1 cellular context compared by ENCODE assay signal in genomic region chr10:130169136-130169888, GRCh38.
TF ChIP-seq lines count a peak whose summit lies in the region.

No MANE protein-coding gene starts in this region.

TF ChIP-seq in HEK293, 187 proteins besides CTCF, POLR2A, EP300 and RAD21 (continued from another document and continues in another):
- no peak for TF ChIP-seq REST (tag by site-specific recombination; IDR thresholded peaks at IDR 0.05)
- TF ChIP-seq ZNF362 (tag by site-specific recombination; IDR thresholded peaks at IDR 0.05), result peak; percentile 64; the same call in 1 of the 2 replicates
- no peak for TF ChIP-seq ZBTB10 (tag by site-specific recombination; IDR thresholded peaks at IDR 0.05)
- no peak for TF ChIP-seq ZNF157 (tag by site-specific recombination; IDR thresholded peaks at IDR 0.05)
- TF ChIP-seq ZNF394 (tag by site-specific recombination; IDR thresholded peaks at IDR 0.05; ENCODE audit: borderline replicate concordance), result peak; percentile 36; the same call in 1 of the 2 replicates
- TF ChIP-seq PRDM10 (tag by site-specific recombination; IDR thresholded peaks at IDR 0.05), result no peak
- no peak for TF ChIP-seq ZNF544 (tag by site-specific recombination; IDR thresholded peaks at IDR 0.05)
- 0 out of 2 replicates have a peak, but pooled peaks have one; percentile 25 for TF ChIP-seq ZNF18 (tag by site-specific recombination; IDR thresholded peaks at IDR 0.05)
- peak; percentile 52 for TF ChIP-seq ZBTB44 (tag by site-specific recombination; IDR thresholded peaks at IDR 0.05)
- TF ChIP-seq ZNF140 (tag by site-specific recombination; IDR thresholded peaks at IDR 0.05), result no peak
- TF ChIP-seq ZSCAN4 (tag by site-specific recombination; IDR thresholded peaks at IDR 0.05), result 0 out of 2 replicates have a peak, but pooled peaks have one; percentile 7
- 0 out of 2 replicates have a peak, but pooled peaks have one; percentile 7 for TF ChIP-seq ZNF184 (tag by site-specific recombination; IDR thresholded peaks at IDR 0.05)
- no peak for TF ChIP-seq ZNF791 (tag by site-specific recombination; IDR thresholded peaks at IDR 0.05)
- TF ChIP-seq MZF1 (tag by site-specific recombination; IDR thresholded peaks at IDR 0.05; ENCODE audit: borderline replicate concordance), result no peak
- no peak for TF ChIP-seq ZNF138 (tag by site-specific recombination; IDR thresholded peaks at IDR 0.05; ENCODE audit: borderline replicate concordance)
- no peak for TF ChIP-seq ZNF701 (tag by site-specific recombination; IDR thresholded peaks at IDR 0.05)
- TF ChIP-seq RBAK (tag by site-specific recombination; IDR thresholded peaks at IDR 0.05), result no peak
- 0 out of 2 replicates have a peak, but pooled peaks have one; percentile 11 for TF ChIP-seq ZFP69B (tag by site-specific recombination; IDR thresholded peaks at IDR 0.05)
- peak; percentile 47; the same call in 1 of the 2 replicates for TF ChIP-seq SCRT2 (tag by site-specific recombination; IDR thresholded peaks at IDR 0.05)
- TF ChIP-seq ZNF76 (tag by site-specific recombination; IDR thresholded peaks at IDR 0.05; ENCODE audit: borderline replicate concordance, low read depth), result peak; percentile 53; the same call in 1 of the 2 replicates
- no peak for TF ChIP-seq ZBTB49 (tag by site-specific recombination; IDR thresholded peaks at IDR 0.05; ENCODE audit: low read depth)
- TF ChIP-seq ZNF561 (tag by site-specific recombination; IDR thresholded peaks at IDR 0.05; ENCODE audit: borderline replicate concordance), result peak; percentile 25; the same call in 1 of the 2 replicates
- 0 out of 2 replicates have a peak, but pooled peaks have one; percentile 54 for TF ChIP-seq ZNF610 (tag by site-specific recombination; IDR thresholded peaks at IDR 0.05; ENCODE audit: borderline replicate concordance)
- TF ChIP-seq SCRT1 (tag by site-specific recombination; IDR thresholded peaks at IDR 0.05; ENCODE audit: borderline replicate concordance), result no peak
- no peak for TF ChIP-seq ZNF114 (tag by site-specific recombination; IDR thresholded peaks at IDR 0.05)
- TF ChIP-seq GLI4 (tag by site-specific recombination; IDR thresholded peaks at IDR 0.05), result no peak
- no peak for TF ChIP-seq ZNF571 (tag by site-specific recombination; IDR thresholded peaks at IDR 0.05)
- no peak for TF ChIP-seq ZNF514 (tag by site-specific recombination; IDR thresholded peaks at IDR 0.05)
- TF ChIP-seq ZNF843 (tag by site-specific recombination; IDR thresholded peaks at IDR 0.05), result peak; percentile 95
- peak; percentile 67 for TF ChIP-seq ZNF2 (tag by site-specific recombination; IDR thresholded peaks at IDR 0.05)
- no peak for TF ChIP-seq ZNF292 (tag by site-specific recombination; IDR thresholded peaks at IDR 0.05; ENCODE audit: borderline replicate concordance, low read depth)
- TF ChIP-seq ZNF747 (tag by site-specific recombination; IDR thresholded peaks at IDR 0.05), result no peak
- TF ChIP-seq ZNF148 (tag by site-specific recombination; IDR thresholded peaks at IDR 0.05; ENCODE audit: borderline replicate concordance), result no peak
- TF ChIP-seq GLIS1 (tag by site-specific recombination; IDR thresholded peaks at IDR 0.05), result peak; percentile 65; the same call in 1 of the 2 replicates
